1 cellular context compared by ENCODE assay signal in genomic region chr22:42169055-42169469, GRCh38.
TF ChIP-seq lines count a peak whose summit lies in the region.

No MANE protein-coding gene starts in this region.

TF ChIP-seq in IMR-90, 13 proteins besides CTCF, POLR2A, EP300 and RAD21 (continued from another document):
- TF ChIP-seq ELK1 (IDR thresholded peaks at IDR 0.05; ENCODE audit: borderline replicate concordance, low read depth, low read length) (no peak), MAZ (IDR thresholded peaks at IDR 0.05; ENCODE audit: borderline replicate concordance, low read depth, low read length) (no peak)
TF ChIP-seq in IMR-90: peak in this region for 1.
